Comparison of ENCODE assay signal across 8 cellular contexts in genomic region chr5:149732500-149733128, GRCh38. TPM values are rescaled to one million over a fixed set of nuclear protein-coding genes. Genes with fewer than 3 reads are reported as not detected.
DNase-seq lines count a peak whose midpoint lies in the region; ATAC-seq, FAIRE-seq and TF ChIP-seq lines count a peak whose summit lies in the region.

No MANE protein-coding gene starts in this region.

- no peak for ATAC-seq in HG03039 (IDR thresholded peaks at IDR 0.05; ENCODE audit: unreplicated experiment)

- H3K4me1 ChIP-seq in NT2/D1 (ENCODE audit: insufficient read depth, insufficient read length) (peaks cover 11% of the 10 kb centered on the region), endodermal cell (ENCODE audit: control insufficient read depth, insufficient read depth, low read length) (no peaks in the 10 kb centered on the region)

- FAIRE-seq in HTR-8/SVneo (lab: Jason Lieb, UNC) = no peak
- FAIRE-seq in GM12892 (lab: Jason Lieb, UNC) = no peak

- H3K9ac ChIP-seq in NT2/D1 (ENCODE audit: insufficient read length, low read depth) = peak overlapping the region; percentile 76
- H3K9ac ChIP-seq in endodermal cell (ENCODE audit: extremely low read depth, low read length, poor library complexity, severe bottlenecking) = no peak overlapping the region

- H3K27ac ChIP-seq in endodermal cell (ENCODE audit: low read depth, low read length) = no peak overlapping the region

- peaks cover 22% of the 10 kb centered on the region for H3K27me3 ChIP-seq in NT2/D1 (ENCODE audit: insufficient read depth, insufficient read length)
- H3K27me3 ChIP-seq in endodermal cell (ENCODE audit: control insufficient read depth, insufficient read depth, low read length, poor library complexity, severe bottlenecking) = peaks cover 60% of the 10 kb centered on the region

- no peaks in the 10 kb centered on the region for H3K27me3 Mint-ChIP-seq in CD14-positive monocyte (ENCODE audit: low read depth in 3 of 3)
- H3K27me3 Mint-ChIP-seq in endodermal cell (ENCODE audit: insufficient read depth) = peaks cover 53% of the 10 kb centered on the region

- H3K4me1 Mint-ChIP-seq in CD14-positive monocyte = peaks cover 45% of the 10 kb centered on the region
- H3K4me1 Mint-ChIP-seq in endodermal cell = peaks cover 11% of the 10 kb centered on the region

- H3K36me3 Mint-ChIP-seq in CD14-positive monocyte (peaks cover 3 to 5% of the 10 kb centered on the region in 2 donors), endodermal cell (ENCODE audit: low read depth) (no peaks in the 10 kb centered on the region)

- peak overlapping the region in 5 of 7 donors; percentile 4 to 87 (median 70) for H3K27ac Mint-ChIP-seq in CD14-positive monocyte
- H3K27ac Mint-ChIP-seq in endodermal cell = no peak overlapping the region

- TF ChIP-seq POLR2A in GM12892 (IDR thresholded peaks at IDR 0.05; ENCODE audit: low read depth, low read length) = no peak

- TF ChIP-seq CTCF in CD14-positive monocyte (IDR thresholded peaks at IDR 0.05) (no peak), endodermal cell (conservative IDR thresholded peaks at IDR 0.05) (no peak)

- H3K9me3 Mint-ChIP-seq in CD14-positive monocyte (no peaks in the 10 kb centered on the region), endodermal cell (no peaks in the 10 kb centered on the region)

- H3K4me3 ChIP-seq in NT2/D1 (ENCODE audit: insufficient read length, low read depth) = peak overlapping the region; percentile 67
- H3K4me3 ChIP-seq in endodermal cell (ENCODE audit: low read length) = peak overlapping the region; percentile 85

- intact Hi-C loops in CD14-positive monocyte (cut with micrococcal nuclease) = loop anchor here (2.0 to 10.0 kb wide), 4 partner anchors 16 to 92 kb away; no protein-coding TSS in a partner anchor

- 18 to 25% methylated on average over 5 to 10 of the region's 11 CpGs for WGBS in endodermal cell (ENCODE audit: insufficient coverage in 1 of 2, insufficient read length in 1 of 2), 2 experiments

- DNase-seq in CD14-positive monocyte (ENCODE audit: low spot score) (no peak), NT2/D1 (ENCODE audit: low read depth, low spot score) (no peak), endodermal cell (peak; percentile 73), myocyte (ENCODE audit: low read depth) (peak; percentile 51), HTR-8/SVneo (ENCODE audit: insufficient read length, low spot score) (no peak), NCI-H2171 (lab: John Stamatoyannopoulos, UW) (no peak), GM12892 (ENCODE audit: insufficient read length) (no peak)

- H3K4me3 Mint-ChIP-seq in CD14-positive monocyte = peak overlapping the region; percentile 88 to 91
- peak overlapping the region; percentile 61 for H3K4me3 Mint-ChIP-seq in endodermal cell

- no peaks in the 10 kb centered on the region for H3K9me3 ChIP-seq in NT2/D1 (ENCODE audit: insufficient read depth, low read length)
- no peaks in the 10 kb centered on the region for H3K9me3 ChIP-seq in endodermal cell (ENCODE audit: control insufficient read depth, low read length)

- no peaks in the 10 kb centered on the region for H3K36me3 ChIP-seq in NT2/D1 (ENCODE audit: insufficient read depth, insufficient read length, low read length)
- H3K36me3 ChIP-seq in endodermal cell (ENCODE audit: control insufficient read depth, insufficient read depth, low read length) = no peaks in the 10 kb centered on the region

RNA-seq across cellular contexts. Expression of gene PPARGC1B, which starts 2.5 kb away (rescaled TPM):
- polyA plus RNA-seq in CD14-positive monocyte = 1 to 10 TPM in 1 of 2 donors, under 1 TPM in 1; 0.67 to 2.0 TPM
- total RNA-seq in endodermal cell = 1 to 10 TPM; 1.1 to 2.7 TPM
- 0.71 TPM for polyA plus RNA-seq in endodermal cell (2013, experiment 1 of 2)
- polyA plus RNA-seq in endodermal cell (2013, experiment 2 of 2) = 0.50 TPM
- 1.8 and 2.5 TPM in 2 replicates for total RNA-seq in myocyte
- polyA plus RNA-seq in myocyte (2012) = 1.1 TPM
- polyA plus RNA-seq in GM12892 (2012; ENCODE audit: missing spikeins) = 4.7 TPM

Comparison
In these comparisons a context has a peak if more than half of its experiments do, and no peak if none do; other contexts are left out.
1. DNase-seq: peak in endodermal cell (single experiment) and myocyte (single experiment); none in CD14-positive monocyte (single experiment), NT2/D1 (single experiment), HTR-8/SVneo (single experiment), NCI-H2171 (single experiment) and GM12892 (single experiment).